8 cellular contexts compared by ENCODE assay signal in the genomic region with DNA sequence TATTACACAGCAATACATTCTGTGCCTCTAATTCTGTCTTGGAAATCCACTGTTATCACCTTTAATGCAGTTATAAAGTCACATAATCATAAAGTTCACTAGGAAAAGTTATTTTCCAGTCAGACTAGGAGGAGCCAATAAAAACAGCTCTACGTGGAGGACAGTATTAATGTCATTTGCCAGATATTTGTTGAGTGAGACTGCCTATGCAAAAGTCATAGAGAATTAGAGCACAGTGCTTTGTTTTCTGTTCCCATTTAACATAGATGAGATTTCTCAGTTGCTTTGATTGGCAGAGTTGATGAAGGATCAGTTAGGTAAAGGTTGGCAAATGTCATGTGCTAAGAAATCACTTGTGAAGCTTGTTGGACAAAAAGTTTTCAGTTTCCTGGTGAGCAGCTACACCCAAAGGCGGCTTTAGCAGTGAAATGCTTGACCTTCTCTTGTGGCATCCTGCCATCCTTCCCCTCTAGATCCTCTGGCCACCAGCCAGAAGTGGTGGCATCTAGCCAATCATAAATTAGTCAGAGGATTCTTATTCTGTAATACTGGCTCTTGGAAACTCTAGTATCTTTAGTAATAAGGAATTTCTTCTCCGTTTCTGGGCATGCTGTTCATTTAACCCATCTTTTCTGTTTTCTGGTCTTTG. TPM values are rescaled to one million over a fixed set of nuclear protein-coding genes. Genes with fewer than 3 reads are reported as not detected.
DNase-seq lines count a peak whose midpoint lies in the region; ATAC-seq and TF ChIP-seq lines count a peak whose summit lies in the region.

No MANE protein-coding gene starts in this region.

- DNase-seq in LHCN-M2 (ENCODE audit: low read depth) = peak; percentile 98
- peak; percentile 45 to 52 for DNase-seq in breast epithelium (ENCODE audit: low spot score in 2 of 2)
- peak; percentile 49 for DNase-seq in lower lobe of right lung
- no peak for DNase-seq in effector memory CD8-positive, alpha-beta T cell
- no peak for DNase-seq in GM10266 (ENCODE audit: extremely low spot score)
- no peak for DNase-seq in retina
- no peak for DNase-seq in activated CD4-positive, alpha-beta T cell treated with anti-CD3 and anti-CD28 coated beads for 1 hour

- H3K4me3 ChIP-seq in ACC112 (ENCODE audit: low read depth, low read length) (peak overlapping the region; percentile 64), breast epithelium (no peak overlapping the region), lower lobe of right lung (no peak overlapping the region)

- H3K9me3 ChIP-seq in breast epithelium (no peaks in the 10 kb centered on the region), lower lobe of right lung (no peaks in the 10 kb centered on the region)

- no peaks in the 10 kb centered on the region for H3K4me1 Mint-ChIP-seq in effector memory CD8-positive, alpha-beta T cell (ENCODE audit: low read depth in 2 of 2)

- no peaks in the 10 kb centered on the region for H3K27me3 Mint-ChIP-seq in effector memory CD8-positive, alpha-beta T cell

- TF ChIP-seq CTCF in breast epithelium (IDR thresholded peaks at IDR 0.05) (no peak), lower lobe of right lung (IDR thresholded peaks at IDR 0.05) (no peak), GM10266 (IDR thresholded peaks at IDR 0.05; ENCODE audit: control insufficient read depth, insufficient read depth, low read depth, missing control alignments) (no peak)

- peaks cover 36% of the 10 kb centered on the region for H3K4me1 ChIP-seq in ACC112 (ENCODE audit: control insufficient read depth, insufficient read depth, low read length, unreplicated experiment)
- peaks cover 0 to 12% of the 10 kb centered on the region in 2 donors for H3K4me1 ChIP-seq in breast epithelium
- H3K4me1 ChIP-seq in lower lobe of right lung = peaks cover 13% of the 10 kb centered on the region

- H3K36me3 ChIP-seq in ACC112 (ENCODE audit: insufficient read depth, low read length) (no peaks in the 10 kb centered on the region), breast epithelium (no peaks in the 10 kb centered on the region), lower lobe of right lung (no peaks in the 10 kb centered on the region)

- H3K36me3 Mint-ChIP-seq in effector memory CD8-positive, alpha-beta T cell (ENCODE audit: insufficient read depth) = no peaks in the 10 kb centered on the region

- H3K9me3 Mint-ChIP-seq in effector memory CD8-positive, alpha-beta T cell = no peaks in the 10 kb centered on the region

- no peak for TF ChIP-seq POLR2A in breast epithelium (IDR thresholded peaks at IDR 0.05)

- intact Hi-C loops in breast epithelium (cut with DNase I; ENCODE audit: low total_unique reads) (no loop called here), lower lobe of right lung (cut with DNase I) (no loop called here)

- no peaks in the 10 kb centered on the region for H3K79me2 ChIP-seq in ACC112 (ENCODE audit: control insufficient read depth, insufficient read depth, low read length, unreplicated experiment)

- H3K27ac Mint-ChIP-seq in effector memory CD8-positive, alpha-beta T cell = no peak overlapping the region

- peak; percentile 84 to 86 for ATAC-seq in lower lobe of right lung
- no peak for ATAC-seq in effector memory CD8-positive, alpha-beta T cell (replicated peaks)

- H3K27me3 ChIP-seq in ACC112 (ENCODE audit: insufficient read depth, low read length) (no peaks in the 10 kb centered on the region), breast epithelium (no peaks in the 10 kb centered on the region), lower lobe of right lung (ENCODE audit: low read depth) (no peaks in the 10 kb centered on the region)

- peak overlapping the region; percentile 94 for H3K27ac ChIP-seq in ACC112 (ENCODE audit: low read depth, low read length)
- H3K27ac ChIP-seq in breast epithelium = peak overlapping the region in 1 of 2 donors; percentile 50
- H3K27ac ChIP-seq in lower lobe of right lung = no peak overlapping the region

- no peak overlapping the region for H3K4me3 Mint-ChIP-seq in effector memory CD8-positive, alpha-beta T cell

- peak overlapping the region; percentile 88 for H2AFZ ChIP-seq in ACC112 (ENCODE audit: low read length, unreplicated experiment)

RNA-seq across cellular contexts. Expression of gene BCKDHB, which starts 37.0 kb away (rescaled TPM):
- 32.2 and 33.6 TPM in 2 replicates for total RNA-seq in LHCN-M2 (2014; rRNA removed)
- polyA plus RNA-seq in LHCN-M2 (2012) = 9.0 TPM
- total RNA-seq in breast epithelium = 10 to 100 TPM; 19.0 to 33.7 (median 23.4) TPM
- 13.8 TPM for total RNA-seq in lower lobe of right lung

Comparison
In these comparisons a context has a peak if more than half of its experiments do, and no peak if none do; other contexts are left out.
1. DNase-seq: peak in LHCN-M2 (single experiment), breast epithelium (2 of 2) and lower lobe of right lung (single experiment); none in effector memory CD8-positive, alpha-beta T cell (0 of 3), GM10266 (single experiment), retina (single experiment) and activated CD4-positive, alpha-beta T cell treated with anti-CD3 and anti-CD28 coated beads for 1 hour (single experiment).